10 cellular contexts compared by ENCODE assay signal in the genomic region with DNA sequence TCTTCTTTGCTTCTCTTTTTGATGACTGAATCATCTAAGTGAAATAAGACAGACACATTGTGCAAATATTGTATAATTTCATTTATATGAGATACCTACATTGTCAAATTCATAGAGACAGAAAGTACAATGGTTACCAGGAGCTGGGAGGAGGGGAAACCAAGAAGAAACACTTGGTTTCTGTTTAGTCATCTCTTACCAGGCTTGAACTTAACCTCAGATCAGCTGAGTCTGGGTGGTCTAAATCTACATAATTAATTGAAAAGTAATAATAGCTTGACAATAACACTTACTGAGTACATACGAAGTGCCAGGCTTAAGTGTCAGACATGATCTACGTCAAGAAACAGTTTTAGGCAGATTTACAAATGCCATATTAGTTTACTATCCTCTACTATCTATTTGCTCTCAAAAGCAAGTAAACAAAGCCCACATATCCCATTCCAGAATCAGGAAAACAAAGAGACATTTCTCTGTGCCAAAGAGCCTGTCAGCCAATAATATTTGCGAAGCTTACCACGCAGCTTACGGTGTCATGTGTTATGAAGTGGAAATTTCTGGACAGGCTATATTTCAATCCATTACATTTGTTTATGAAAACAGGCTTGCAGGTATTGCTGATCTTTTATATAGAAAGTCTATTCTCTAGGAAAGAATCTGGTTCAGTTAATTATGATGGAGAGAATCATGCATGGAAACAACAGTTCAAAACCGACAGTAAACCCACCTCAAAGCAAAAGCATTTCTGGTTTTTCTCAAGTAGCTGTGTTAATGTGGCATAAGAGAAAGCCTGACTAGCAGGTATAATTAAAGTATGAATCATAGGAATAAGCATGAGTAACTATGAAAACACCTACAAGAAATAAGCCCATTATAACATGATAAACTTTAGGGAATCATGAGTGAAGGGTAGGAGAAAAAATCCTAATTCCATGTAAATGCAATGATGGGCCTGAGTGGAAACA. TPM values are rescaled to one million over a fixed set of nuclear protein-coding genes. Genes with fewer than 3 reads are reported as not detected.
DNase-seq lines count a peak whose midpoint lies in the region; ATAC-seq and TF ChIP-seq lines count a peak whose summit lies in the region.
"Had no signal": no experiment of that assay in that cellular context is flagged by ENCODE, and none has a peak within 500 bp of the region (broad histone marks: within the 10 kb centered on the region; RNA-seq: fewer than 3 reads in every experiment).

No MANE protein-coding gene starts in this region.

- ATAC-seq in GM19023 (IDR thresholded peaks at IDR 0.05; ENCODE audit: unreplicated experiment) (peak; percentile 16), HG02852 (IDR thresholded peaks at IDR 0.05; ENCODE audit: unreplicated experiment) (peak; percentile 26), RWPE2 (ENCODE audit: low read depth) (peak; percentile 58)
- ATAC-seq: activated CD4-positive, CD25-positive, alpha-beta regulatory T cell treated with anti-CD3 and anti-CD28 coated beads, Interleukin-2, amount 50 U/mL, for 24 hours had no signal

- H3K9me3 ChIP-seq in RWPE2 (ENCODE audit: severe bottlenecking): no peaks in the 10 kb centered on the region
- H3K9me3 ChIP-seq in sigmoid colon: no peaks in the 10 kb centered on the region

- no peak overlapping the region for H3K4me3 Mint-ChIP-seq in progenitor cell of endocrine pancreas (ENCODE audit: low read depth)

- H3K27ac Mint-ChIP-seq in progenitor cell of endocrine pancreas: no peak overlapping the region

- no peaks in the 10 kb centered on the region for H3K9me3 Mint-ChIP-seq in progenitor cell of endocrine pancreas (ENCODE audit: low read depth)

- WGBS in sigmoid colon, 2 donors: 75 to 79% methylated on average over 6 of the region's 6 CpGs

- peaks cover 34% of the 10 kb centered on the region for H3K4me1 Mint-ChIP-seq in progenitor cell of endocrine pancreas (ENCODE audit: low read depth)

- TF ChIP-seq POLR2A in sigmoid colon (IDR thresholded peaks at IDR 0.05): no peak

- H3K36me3 ChIP-seq in RWPE2 (ENCODE audit: low read depth): no peaks in the 10 kb centered on the region
- H3K36me3 ChIP-seq in sigmoid colon: no peaks in the 10 kb centered on the region

- no peak for DNase-seq in RWPE2 (ENCODE audit: low spot score)
- no peak for DNase-seq in sigmoid colon
- no peak for DNase-seq in OCI-M2 (lab: John Stamatoyannopoulos, UW; ENCODE audit: unreplicated experiment)
- DNase-seq in progenitor cell of endocrine pancreas (ENCODE audit: low spot score, unreplicated experiment): no peak
- no peak for DNase-seq in mesenteric fat pad (ENCODE audit: low spot score)
- no peak for DNase-seq in HCEC 1CT
- DNase-seq: stimulated activated CD4-positive, alpha-beta T cell treated with anti-CD3 and anti-CD28 coated beads, Interleukin-1b, Interleukin-23, amount 100 ng/mL, for 48 hours had no signal

- H3K27me3 ChIP-seq in RWPE2 (ENCODE audit: insufficient read depth, poor library complexity, severe bottlenecking): no peaks in the 10 kb centered on the region
- no peaks in the 10 kb centered on the region for H3K27me3 ChIP-seq in sigmoid colon

- peaks cover 6% of the 10 kb centered on the region for H3K4me1 ChIP-seq in RWPE2 (ENCODE audit: insufficient read depth, poor library complexity, severe bottlenecking)
- H3K4me1 ChIP-seq in sigmoid colon: peaks cover 0 to 41% (median 16%) of the 10 kb centered on the region in 4 donors

- H3K27me3 Mint-ChIP-seq in progenitor cell of endocrine pancreas: no peaks in the 10 kb centered on the region

- intact Hi-C loops in sigmoid colon (cut with DNase I): loop anchor here (5.0 kb wide), 2 partner anchors 107 to 248 kb away; no protein-coding TSS in a partner anchor

- H3K4me3 ChIP-seq in RWPE2 (ENCODE audit: severe bottlenecking): no peak overlapping the region
- H3K4me3 ChIP-seq in sigmoid colon: no peak overlapping the region

- H3K27ac ChIP-seq in RWPE2 (ENCODE audit: poor library complexity, severe bottlenecking) (peak overlapping the region; percentile 8), sigmoid colon (peak overlapping the region; percentile 23 to 63 (median 40))

- TF ChIP-seq CTCF in RWPE2 (IDR thresholded peaks at IDR 0.05; ENCODE audit: poor library complexity, severe bottlenecking): no peak
- no peak for TF ChIP-seq CTCF in sigmoid colon (IDR thresholded peaks at IDR 0.05)
- TF ChIP-seq CTCF in progenitor cell of endocrine pancreas (IDR thresholded peaks at IDR 0.05; ENCODE audit: unreplicated experiment): no peak

- H3K36me3 Mint-ChIP-seq in progenitor cell of endocrine pancreas (ENCODE audit: insufficient read depth): no peaks in the 10 kb centered on the region

- TF ChIP-seq EP300 in sigmoid colon (IDR thresholded peaks at IDR 0.05): no peak

RNA-seq across cellular contexts. Expression of gene ARHGAP42, which starts 2.7 kb away (rescaled TPM):
- total RNA-seq in sigmoid colon (1 to 10 TPM; 4.2 to 6.6 (median 6.3) TPM), progenitor cell of endocrine pancreas (25.3 and 27.7 TPM in 2 replicates), mesenteric fat pad (20.7 TPM)
- 10 to 100 TPM in 1 of 3 donors, 1 to 10 TPM in 2; 6.1 to 16.9 (median 9.0) TPM for polyA plus RNA-seq in sigmoid colon
